25 cellular contexts compared by ENCODE assay signal in the genomic region with DNA sequence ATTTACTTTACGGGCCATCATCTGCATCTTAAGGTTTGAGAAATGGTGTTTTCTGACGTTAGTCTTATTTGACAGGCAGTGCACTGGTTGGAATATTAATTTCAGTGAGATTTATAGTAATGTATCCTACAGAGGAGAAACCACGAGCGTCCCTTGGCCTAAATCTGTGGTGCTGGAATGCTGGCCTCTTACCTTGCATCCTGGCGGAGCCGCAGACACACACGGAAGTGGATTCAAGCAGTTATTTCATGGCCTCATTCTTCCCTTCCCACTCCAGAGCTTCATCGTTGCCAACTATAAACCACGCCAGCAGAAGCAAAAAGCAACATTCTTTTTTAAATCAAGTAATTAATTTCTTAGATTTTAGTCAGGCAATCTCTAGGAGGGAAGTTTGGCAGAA.
"Had no signal": no experiment of that assay in that cellular context is flagged by ENCODE, and none has a peak within 500 bp of the region (broad histone marks: within the 10 kb centered on the region; RNA-seq: fewer than 3 reads in every experiment).

No MANE protein-coding gene starts in this region.

- H3K4me3 Mint-ChIP-seq: activated CD4-positive, alpha-beta T cell treated with anti-CD3 and anti-CD28 coated beads for 36 hours; activated CD8-positive, alpha-beta T cell treated with anti-CD3 and anti-CD28 coated beads for 36 hours; activated naive CD4-positive, alpha-beta T cell treated with anti-CD3 and anti-CD28 coated beads, Interleukin-2, amount 10 ng/mL, durations not matched to agents 7 days and 5 days; activated naive CD8-positive, alpha-beta T cell treated with anti-CD3 and anti-CD28 coated beads for 36 hours; activated T-cell treated with anti-CD3 and anti-CD28 coated beads, Interleukin-2, amount 50 U/mL, for 72 hours; IgD-negative memory B cell; T-cell had no signal

- H3K9me3 Mint-ChIP-seq: activated CD8-positive, alpha-beta T cell treated with anti-CD3 and anti-CD28 coated beads for 36 hours; activated naive CD4-positive, alpha-beta T cell treated with anti-CD3 and anti-CD28 coated beads, Interleukin-2, amount 10 ng/mL, durations not matched to agents 7 days and 5 days; activated naive CD8-positive, alpha-beta T cell treated with anti-CD3 and anti-CD28 coated beads for 36 hours; activated T-cell treated with anti-CD3 and anti-CD28 coated beads, Interleukin-2, amount 50 U/mL, for 72 hours; activated T-helper 2 cell treated with anti-CD3 and anti-CD28 coated beads, Interferon-gamma antibody, Interleukin-2, Interleukin-4, amounts not matched to agents 10 μg/mL and 5 μg/mL and 100 μg/mL, durations not matched to agents 14 hours and 24 hours and 36 hours; IgD-negative memory B cell; T-cell had no signal

- H3K27me3 Mint-ChIP-seq: activated CD4-positive, alpha-beta T cell treated with anti-CD3 and anti-CD28 coated beads for 36 hours; activated CD8-positive, alpha-beta T cell treated with anti-CD3 and anti-CD28 coated beads for 36 hours; activated naive CD4-positive, alpha-beta T cell treated with anti-CD3 and anti-CD28 coated beads, Interleukin-2, amount 10 ng/mL, durations not matched to agents 7 days and 5 days; activated naive CD8-positive, alpha-beta T cell treated with anti-CD3 and anti-CD28 coated beads for 36 hours; IgD-negative memory B cell; T-cell had no signal

- DNase-seq: activated CD4-positive, alpha-beta T cell treated with anti-CD3 and anti-CD28 coated beads for 36 hours; activated CD8-positive, alpha-beta memory T cell treated with anti-CD3 and anti-CD28 coated beads, Interleukin-2, amount 50 U/mL, for 4 hours; activated CD8-positive, alpha-beta T cell treated with anti-CD3 and anti-CD28 coated beads for 36 hours; activated gamma-delta T cell treated with Interleukin-2 at 50 U/mL for 16 hours; activated naive CD4-positive, alpha-beta T cell treated with anti-CD3 and anti-CD28 coated beads, Interleukin-2, amount 10 ng/mL, durations not matched to agents 7 days and 5 days; activated naive CD8-positive, alpha-beta T cell treated with anti-CD3 and anti-CD28 coated beads for 36 hours; activated T-cell treated with anti-CD3 and anti-CD28 coated beads, Interleukin-2, amount 50 U/mL, for 72 hours; anterior cingulate cortex; KG1; NCI-H1092; NCI-H1417; NCI-H2029; NCI-H2107; NCI-H2171 treated with DMSO at 0.1 percent for 48 hours; NCI-H345; NCI-H510A; NCI-H526 treated with DMSO at 0.1 percent for 48 hours; NCI-H82; SIG-M5; T-cell; T-helper 2 cell; T1000; WERI-Rb-1 had no signal

- H3K27ac Mint-ChIP-seq: activated CD4-positive, alpha-beta T cell treated with anti-CD3 and anti-CD28 coated beads for 36 hours; activated CD8-positive, alpha-beta T cell treated with anti-CD3 and anti-CD28 coated beads for 36 hours; activated naive CD4-positive, alpha-beta T cell treated with anti-CD3 and anti-CD28 coated beads, Interleukin-2, amount 10 ng/mL, durations not matched to agents 7 days and 5 days; activated naive CD8-positive, alpha-beta T cell treated with anti-CD3 and anti-CD28 coated beads for 36 hours; activated T-cell treated with anti-CD3 and anti-CD28 coated beads, Interleukin-2, amount 50 U/mL, for 72 hours; activated T-helper 2 cell treated with anti-CD3 and anti-CD28 coated beads, Interferon-gamma antibody, Interleukin-2, Interleukin-4, amounts not matched to agents 10 μg/mL and 5 μg/mL and 100 μg/mL, durations not matched to agents 14 hours and 24 hours and 36 hours; T-cell had no signal

- H3K27ac ChIP-seq: WERI-Rb-1 had no signal
